1 cellular context compared by ENCODE assay signal in the genomic region with DNA sequence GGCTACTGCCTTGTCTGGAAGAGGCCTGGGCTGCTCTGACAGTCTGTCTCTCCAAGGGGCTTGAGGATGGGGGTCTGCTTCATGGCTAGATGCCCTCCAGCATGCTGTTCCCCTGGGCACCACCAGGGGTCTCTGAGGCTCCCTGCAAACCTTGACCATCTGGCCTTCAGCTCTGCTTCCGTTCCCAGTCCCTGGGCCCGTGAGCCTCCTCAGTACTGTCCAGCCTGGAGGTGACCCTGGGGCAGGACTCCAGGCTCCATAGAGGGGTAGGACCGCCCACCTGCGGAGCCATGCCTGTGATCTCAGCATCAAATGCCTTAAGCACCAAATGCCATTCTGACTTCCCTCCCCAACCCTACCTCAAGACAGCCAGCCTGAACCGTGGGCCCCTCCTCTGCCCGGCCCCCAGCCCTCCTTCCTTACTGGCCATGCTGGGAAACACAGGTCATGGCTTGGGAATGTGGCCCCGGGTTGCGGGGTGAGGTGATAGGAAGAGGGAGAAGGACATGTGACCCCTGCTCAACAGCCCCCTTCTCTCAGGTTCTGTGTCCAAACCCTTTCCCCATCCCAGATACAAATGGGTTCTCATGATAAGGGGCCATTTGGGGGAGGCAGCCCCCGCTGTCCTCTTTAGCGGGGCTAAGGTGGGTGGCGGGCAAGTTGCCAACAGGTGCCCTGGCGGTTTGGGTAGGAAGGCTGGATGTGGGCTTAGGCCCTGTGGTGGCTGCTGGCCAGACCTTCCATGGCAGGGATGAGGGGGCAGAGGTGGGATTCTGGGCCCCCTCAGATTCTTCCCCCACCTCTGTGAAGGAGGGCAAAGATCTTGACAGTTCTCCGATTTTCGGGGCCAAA.
TF ChIP-seq lines count a peak whose summit lies in the region.

No MANE protein-coding gene starts in this region.

TF ChIP-seq in HepG2, 621 proteins besides CTCF, POLR2A, EP300 and RAD21 (continues in another document):
- no peak for TF ChIP-seq PRMT3 (CRISPR knock-in tag; IDR thresholded peaks at IDR 0.05; ENCODE audit: borderline replicate concordance, low read depth)
- no peak for TF ChIP-seq ZNF780A (CRISPR knock-in tag; IDR thresholded peaks at IDR 0.05)
- TF ChIP-seq ZNF766 (CRISPR knock-in tag; IDR thresholded peaks at IDR 0.05; ENCODE audit: borderline replicate concordance) = no peak
- TF ChIP-seq, protein P1, sequence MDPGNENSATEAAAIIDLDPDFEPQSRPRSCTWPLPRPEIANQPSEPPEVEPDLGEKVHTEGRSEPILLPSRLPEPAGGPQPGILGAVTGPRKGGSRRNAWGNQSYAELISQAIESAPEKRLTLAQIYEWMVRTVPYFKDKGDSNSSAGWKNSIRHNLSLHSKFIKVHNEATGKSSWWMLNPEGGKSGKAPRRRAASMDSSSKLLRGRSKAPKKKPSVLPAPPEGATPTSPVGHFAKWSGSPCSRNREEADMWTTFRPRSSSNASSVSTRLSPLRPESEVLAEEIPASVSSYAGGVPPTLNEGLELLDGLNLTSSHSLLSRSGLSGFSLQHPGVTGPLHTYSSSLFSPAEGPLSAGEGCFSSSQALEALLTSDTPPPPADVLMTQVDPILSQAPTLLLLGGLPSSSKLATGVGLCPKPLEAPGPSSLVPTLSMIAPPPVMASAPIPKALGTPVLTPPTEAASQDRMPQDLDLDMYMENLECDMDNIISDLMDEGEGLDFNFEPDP (CRISPR knock-in tag; conservative IDR thresholded peaks at IDR 0.05) = no peak
- TF ChIP-seq ZFX (CRISPR knock-in tag; IDR thresholded peaks at IDR 0.05; ENCODE audit: low read depth) = peak; percentile 45; the same call in 1 of the 2 replicates
- TF ChIP-seq, protein P2, sequence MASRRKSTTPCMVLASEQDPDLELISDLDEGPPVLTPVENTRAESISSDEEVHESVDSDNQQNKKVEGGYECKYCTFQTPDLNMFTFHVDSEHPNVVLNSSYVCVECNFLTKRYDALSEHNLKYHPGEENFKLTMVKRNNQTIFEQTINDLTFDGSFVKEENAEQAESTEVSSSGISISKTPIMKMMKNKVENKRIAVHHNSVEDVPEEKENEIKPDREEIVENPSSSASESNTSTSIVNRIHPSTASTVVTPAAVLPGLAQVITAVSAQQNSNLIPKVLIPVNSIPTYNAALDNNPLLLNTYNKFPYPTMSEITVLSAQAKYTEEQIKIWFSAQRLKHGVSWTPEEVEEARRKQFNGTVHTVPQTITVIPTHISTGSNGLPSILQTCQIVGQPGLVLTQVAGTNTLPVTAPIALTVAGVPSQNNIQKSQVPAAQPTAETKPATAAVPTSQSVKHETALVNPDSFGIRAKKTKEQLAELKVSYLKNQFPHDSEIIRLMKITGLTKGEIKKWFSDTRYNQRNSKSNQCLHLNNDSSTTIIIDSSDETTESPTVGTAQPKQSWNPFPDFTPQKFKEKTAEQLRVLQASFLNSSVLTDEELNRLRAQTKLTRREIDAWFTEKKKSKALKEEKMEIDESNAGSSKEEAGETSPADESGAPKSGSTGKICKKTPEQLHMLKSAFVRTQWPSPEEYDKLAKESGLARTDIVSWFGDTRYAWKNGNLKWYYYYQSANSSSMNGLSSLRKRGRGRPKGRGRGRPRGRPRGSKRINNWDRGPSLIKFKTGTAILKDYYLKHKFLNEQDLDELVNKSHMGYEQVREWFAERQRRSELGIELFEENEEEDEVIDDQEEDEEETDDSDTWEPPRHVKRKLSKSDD (CRISPR knock-in tag; IDR thresholded peaks at IDR 0.05; ENCODE audit: low read depth) = no peak
- no peak for TF ChIP-seq ZNF382 (CRISPR knock-in tag; IDR thresholded peaks at IDR 0.05; ENCODE audit: borderline replicate concordance)
- 0 out of 2 replicates have a peak, but pooled peaks have one; percentile 23 for TF ChIP-seq SRY (CRISPR knock-in tag; IDR thresholded peaks at IDR 0.05)
- TF ChIP-seq TP53 (CRISPR knock-in tag; conservative IDR thresholded peaks at IDR 0.05) = no peak
- TF ChIP-seq MED1 (CRISPR knock-in tag; IDR thresholded peaks at IDR 0.05) = no peak
- TF ChIP-seq ZFP1 (CRISPR knock-in tag; IDR thresholded peaks at IDR 0.05) = no peak
- TF ChIP-seq ZNF616 (CRISPR knock-in tag; IDR thresholded peaks at IDR 0.05; ENCODE audit: low read depth) = no peak
- TF ChIP-seq, protein P3, sequence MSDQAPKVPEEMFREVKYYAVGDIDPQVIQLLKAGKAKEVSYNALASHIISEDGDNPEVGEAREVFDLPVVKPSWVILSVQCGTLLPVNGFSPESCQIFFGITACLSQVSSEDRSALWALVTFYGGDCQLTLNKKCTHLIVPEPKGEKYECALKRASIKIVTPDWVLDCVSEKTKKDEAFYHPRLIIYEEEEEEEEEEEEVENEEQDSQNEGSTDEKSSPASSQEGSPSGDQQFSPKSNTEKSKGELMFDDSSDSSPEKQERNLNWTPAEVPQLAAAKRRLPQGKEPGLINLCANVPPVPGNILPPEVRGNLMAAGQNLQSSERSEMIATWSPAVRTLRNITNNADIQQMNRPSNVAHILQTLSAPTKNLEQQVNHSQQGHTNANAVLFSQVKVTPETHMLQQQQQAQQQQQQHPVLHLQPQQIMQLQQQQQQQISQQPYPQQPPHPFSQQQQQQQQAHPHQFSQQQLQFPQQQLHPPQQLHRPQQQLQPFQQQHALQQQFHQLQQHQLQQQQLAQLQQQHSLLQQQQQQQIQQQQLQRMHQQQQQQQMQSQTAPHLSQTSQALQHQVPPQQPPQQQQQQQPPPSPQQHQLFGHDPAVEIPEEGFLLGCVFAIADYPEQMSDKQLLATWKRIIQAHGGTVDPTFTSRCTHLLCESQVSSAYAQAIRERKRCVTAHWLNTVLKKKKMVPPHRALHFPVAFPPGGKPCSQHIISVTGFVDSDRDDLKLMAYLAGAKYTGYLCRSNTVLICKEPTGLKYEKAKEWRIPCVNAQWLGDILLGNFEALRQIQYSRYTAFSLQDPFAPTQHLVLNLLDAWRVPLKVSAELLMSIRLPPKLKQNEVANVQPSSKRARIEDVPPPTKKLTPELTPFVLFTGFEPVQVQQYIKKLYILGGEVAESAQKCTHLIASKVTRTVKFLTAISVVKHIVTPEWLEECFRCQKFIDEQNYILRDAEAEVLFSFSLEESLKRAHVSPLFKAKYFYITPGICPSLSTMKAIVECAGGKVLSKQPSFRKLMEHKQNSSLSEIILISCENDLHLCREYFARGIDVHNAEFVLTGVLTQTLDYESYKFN (CRISPR knock-in tag; conservative IDR thresholded peaks at IDR 0.05) = no peak
- TF ChIP-seq MTA1 (CRISPR knock-in tag; IDR thresholded peaks at IDR 0.05; ENCODE audit: borderline replicate concordance) = no peak
- no peak for TF ChIP-seq ZNF703 (CRISPR knock-in tag; IDR thresholded peaks at IDR 0.05; ENCODE audit: borderline replicate concordance)
- TF ChIP-seq, protein P4, sequence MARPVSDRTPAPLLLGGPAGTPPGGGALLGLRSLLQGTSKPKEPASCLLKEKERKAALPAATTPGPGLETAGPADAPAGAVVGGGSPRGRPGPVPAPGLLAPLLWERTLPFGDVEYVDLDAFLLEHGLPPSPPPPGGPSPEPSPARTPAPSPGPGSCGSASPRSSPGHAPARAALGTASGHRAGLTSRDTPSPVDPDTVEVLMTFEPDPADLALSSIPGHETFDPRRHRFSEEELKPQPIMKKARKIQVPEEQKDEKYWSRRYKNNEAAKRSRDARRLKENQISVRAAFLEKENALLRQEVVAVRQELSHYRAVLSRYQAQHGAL (CRISPR knock-in tag; IDR thresholded peaks at IDR 0.05; ENCODE audit: not compliant biosample characterization) = no peak
- TF ChIP-seq ZNF317 (CRISPR knock-in tag; IDR thresholded peaks at IDR 0.05) = no peak
- TF ChIP-seq ZNF577 (CRISPR knock-in tag; IDR thresholded peaks at IDR 0.05; ENCODE audit: borderline replicate concordance, low read depth) = no peak
- no peak for TF ChIP-seq GZF1 (CRISPR knock-in tag; IDR thresholded peaks at IDR 0.05)
- 0 out of 2 replicates have a peak, but pooled peaks have one; percentile 31 for TF ChIP-seq HMG20B (CRISPR knock-in tag; conservative IDR thresholded peaks at IDR 0.05)
- TF ChIP-seq SRSF9 (IDR thresholded peaks at IDR 0.05; ENCODE audit: borderline replicate concordance, insufficient read depth, low read depth, low read length, poor library complexity, severe bottlenecking) = no peak
- no peak for TF ChIP-seq TOPORS (CRISPR knock-in tag; IDR thresholded peaks at IDR 0.05)
- no peak for TF ChIP-seq U2AF2 (IDR thresholded peaks at IDR 0.05; ENCODE audit: low read depth, low read length)
- TF ChIP-seq RCOR2 (CRISPR knock-in tag; IDR thresholded peaks at IDR 0.05) = no peak
- TF ChIP-seq SMC3 (IDR thresholded peaks at IDR 0.05; ENCODE audit: low read length) = peak; percentile 78
- no peak for TF ChIP-seq ZNF460 (CRISPR knock-in tag; IDR thresholded peaks at IDR 0.05; ENCODE audit: borderline replicate concordance)
- no peak for TF ChIP-seq AGO2 (optimal IDR thresholded peaks at IDR 0.05; ENCODE audit: low read depth, low read length)
- TF ChIP-seq, protein P5, sequence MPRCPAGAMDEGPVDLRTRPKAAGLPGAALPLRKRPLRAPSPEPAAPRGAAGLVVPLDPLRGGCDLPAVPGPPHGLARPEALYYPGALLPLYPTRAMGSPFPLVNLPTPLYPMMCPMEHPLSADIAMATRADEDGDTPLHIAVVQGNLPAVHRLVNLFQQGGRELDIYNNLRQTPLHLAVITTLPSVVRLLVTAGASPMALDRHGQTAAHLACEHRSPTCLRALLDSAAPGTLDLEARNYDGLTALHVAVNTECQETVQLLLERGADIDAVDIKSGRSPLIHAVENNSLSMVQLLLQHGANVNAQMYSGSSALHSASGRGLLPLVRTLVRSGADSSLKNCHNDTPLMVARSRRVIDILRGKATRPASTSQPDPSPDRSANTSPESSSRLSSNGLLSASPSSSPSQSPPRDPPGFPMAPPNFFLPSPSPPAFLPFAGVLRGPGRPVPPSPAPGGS (CRISPR knock-in tag; IDR thresholded peaks at IDR 0.05) = peak; percentile 39; the same call in 1 of the 2 replicates
- TF ChIP-seq, protein P6, sequence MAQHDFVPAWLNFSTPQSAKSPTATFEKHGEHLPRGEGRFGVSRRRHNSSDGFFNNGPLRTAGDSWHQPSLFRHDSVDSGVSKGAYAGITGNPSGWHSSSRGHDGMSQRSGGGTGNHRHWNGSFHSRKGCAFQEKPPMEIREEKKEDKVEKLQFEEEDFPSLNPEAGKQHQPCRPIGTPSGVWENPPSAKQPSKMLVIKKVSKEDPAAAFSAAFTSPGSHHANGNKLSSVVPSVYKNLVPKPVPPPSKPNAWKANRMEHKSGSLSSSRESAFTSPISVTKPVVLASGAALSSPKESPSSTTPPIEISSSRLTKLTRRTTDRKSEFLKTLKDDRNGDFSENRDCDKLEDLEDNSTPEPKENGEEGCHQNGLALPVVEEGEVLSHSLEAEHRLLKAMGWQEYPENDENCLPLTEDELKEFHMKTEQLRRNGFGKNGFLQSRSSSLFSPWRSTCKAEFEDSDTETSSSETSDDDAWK (CRISPR knock-in tag; IDR thresholded peaks at IDR 0.05) = no peak
- TF ChIP-seq ZNF776 (CRISPR knock-in tag; IDR thresholded peaks at IDR 0.05) = no peak
- TF ChIP-seq MIER2 (CRISPR knock-in tag; IDR thresholded peaks at IDR 0.05) = no peak
- TF ChIP-seq, protein P7, sequence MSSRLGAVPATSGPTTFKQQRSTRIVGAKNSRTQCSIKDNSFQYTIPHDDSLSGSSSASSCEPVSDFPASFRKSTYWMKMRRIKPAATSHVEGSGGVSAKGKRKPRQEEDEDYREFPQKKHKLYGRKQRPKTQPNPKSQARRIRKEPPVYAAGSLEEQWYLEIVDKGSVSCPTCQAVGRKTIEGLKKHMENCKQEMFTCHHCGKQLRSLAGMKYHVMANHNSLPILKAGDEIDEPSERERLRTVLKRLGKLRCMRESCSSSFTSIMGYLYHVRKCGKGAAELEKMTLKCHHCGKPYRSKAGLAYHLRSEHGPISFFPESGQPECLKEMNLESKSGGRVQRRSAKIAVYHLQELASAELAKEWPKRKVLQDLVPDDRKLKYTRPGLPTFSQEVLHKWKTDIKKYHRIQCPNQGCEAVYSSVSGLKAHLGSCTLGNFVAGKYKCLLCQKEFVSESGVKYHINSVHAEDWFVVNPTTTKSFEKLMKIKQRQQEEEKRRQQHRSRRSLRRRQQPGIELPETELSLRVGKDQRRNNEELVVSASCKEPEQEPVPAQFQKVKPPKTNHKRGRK (CRISPR knock-in tag; IDR thresholded peaks at IDR 0.05) = no peak
- no peak for TF ChIP-seq ZNF737 (CRISPR knock-in tag; IDR thresholded peaks at IDR 0.05; ENCODE audit: borderline replicate concordance)
- no peak for TF ChIP-seq ARNT2 (CRISPR knock-in tag; IDR thresholded peaks at IDR 0.05; ENCODE audit: low read depth)
- no peak for TF ChIP-seq TCF7 (IDR thresholded peaks at IDR 0.05; ENCODE audit: low read depth)
- TF ChIP-seq XRCC5 (optimal IDR thresholded peaks at IDR 0.05; ENCODE audit: low read length) = peak; percentile 88
- TF ChIP-seq ZNF235 (CRISPR knock-in tag; IDR thresholded peaks at IDR 0.05; ENCODE audit: borderline replicate concordance) = no peak
- TF ChIP-seq MZF1 (CRISPR knock-in tag; IDR thresholded peaks at IDR 0.05; ENCODE audit: borderline replicate concordance) = no peak
- TF ChIP-seq, protein P8, sequence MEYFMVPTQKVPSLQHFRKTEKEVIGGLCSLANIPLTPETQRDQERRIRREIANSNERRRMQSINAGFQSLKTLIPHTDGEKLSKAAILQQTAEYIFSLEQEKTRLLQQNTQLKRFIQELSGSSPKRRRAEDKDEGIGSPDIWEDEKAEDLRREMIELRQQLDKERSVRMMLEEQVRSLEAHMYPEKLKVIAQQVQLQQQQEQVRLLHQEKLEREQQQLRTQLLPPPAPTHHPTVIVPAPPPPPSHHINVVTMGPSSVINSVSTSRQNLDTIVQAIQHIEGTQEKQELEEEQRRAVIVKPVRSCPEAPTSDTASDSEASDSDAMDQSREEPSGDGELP (IDR thresholded peaks at IDR 0.05; ENCODE audit: borderline replicate concordance, low read depth) = peak; percentile 60; the same call in 1 of the 2 replicates
- TF ChIP-seq YEATS4 (CRISPR knock-in tag; IDR thresholded peaks at IDR 0.05; ENCODE audit: borderline replicate concordance) = no peak
- TF ChIP-seq ZBTB7B (CRISPR knock-in tag; IDR thresholded peaks at IDR 0.05) = peak; percentile 50; the same call in 1 of the 2 replicates
- peak; percentile 25; the same call in 1 of the 2 replicates for TF ChIP-seq KLF13 (CRISPR knock-in tag; IDR thresholded peaks at IDR 0.05)
- TF ChIP-seq, protein P9, sequence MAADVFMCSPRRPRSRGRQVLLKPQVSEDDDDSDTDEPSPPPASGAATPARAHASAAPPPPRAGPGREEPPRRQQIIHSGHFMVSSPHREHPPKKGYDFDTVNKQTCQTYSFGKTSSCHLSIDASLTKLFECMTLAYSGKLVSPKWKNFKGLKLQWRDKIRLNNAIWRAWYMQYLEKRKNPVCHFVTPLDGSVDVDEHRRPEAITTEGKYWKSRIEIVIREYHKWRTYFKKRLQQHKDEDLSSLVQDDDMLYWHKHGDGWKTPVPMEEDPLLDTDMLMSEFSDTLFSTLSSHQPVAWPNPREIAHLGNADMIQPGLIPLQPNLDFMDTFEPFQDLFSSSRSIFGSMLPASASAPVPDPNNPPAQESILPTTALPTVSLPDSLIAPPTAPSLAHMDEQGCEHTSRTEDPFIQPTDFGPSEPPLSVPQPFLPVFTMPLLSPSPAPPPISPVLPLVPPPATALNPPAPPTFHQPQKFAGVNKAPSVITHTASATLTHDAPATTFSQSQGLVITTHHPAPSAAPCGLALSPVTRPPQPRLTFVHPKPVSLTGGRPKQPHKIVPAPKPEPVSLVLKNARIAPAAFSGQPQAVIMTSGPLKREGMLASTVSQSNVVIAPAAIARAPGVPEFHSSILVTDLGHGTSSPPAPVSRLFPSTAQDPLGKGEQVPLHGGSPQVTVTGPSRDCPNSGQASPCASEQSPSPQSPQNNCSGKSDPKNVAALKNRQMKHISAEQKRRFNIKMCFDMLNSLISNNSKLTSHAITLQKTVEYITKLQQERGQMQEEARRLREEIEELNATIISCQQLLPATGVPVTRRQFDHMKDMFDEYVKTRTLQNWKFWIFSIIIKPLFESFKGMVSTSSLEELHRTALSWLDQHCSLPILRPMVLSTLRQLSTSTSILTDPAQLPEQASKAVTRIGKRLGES (CRISPR knock-in tag; IDR thresholded peaks at IDR 0.05; ENCODE audit: borderline replicate concordance) = no peak
- no peak for TF ChIP-seq KDM5B (CRISPR knock-in tag; IDR thresholded peaks at IDR 0.05; ENCODE audit: borderline replicate concordance)
- no peak for TF ChIP-seq KLF16 (CRISPR knock-in tag; IDR thresholded peaks at IDR 0.05)
